Comparison of ENCODE assay signal across 8 cellular contexts in genomic region chr6:133241901-133242760, GRCh38. TPM values are rescaled to one million over a fixed set of nuclear protein-coding genes. Genes with fewer than 3 reads are reported as not detected.
A peak's percentile ranks its signal among the peaks of the same experiment; 100 is the strongest.
DNase-seq lines count a peak whose midpoint lies in the region; ATAC-seq and TF ChIP-seq lines count a peak whose summit lies in the region.

No MANE protein-coding gene starts in this region.

- H3K9me3 ChIP-seq in ascending aorta (no peaks in the 10 kb centered on the region), subcutaneous abdominal adipose tissue (ENCODE audit: control insufficient read depth in 5 of 5, low read length in 5 of 5) (no peaks in the 10 kb centered on the region)

- H3K9ac ChIP-seq in subcutaneous abdominal adipose tissue (ENCODE audit: low read length in 5 of 5): no peak overlapping the region

- no peak overlapping the region for H3K27ac ChIP-seq in ascending aorta
- no peak overlapping the region for H3K27ac ChIP-seq in subcutaneous abdominal adipose tissue (ENCODE audit: low read depth, low read length)

- H3K27me3 ChIP-seq in ascending aorta (no peaks in the 10 kb centered on the region), subcutaneous abdominal adipose tissue (ENCODE audit: control insufficient read depth in 5 of 5, insufficient read depth in 4 of 5, low read length in 5 of 5) (peaks cover 28 to 44% (median 33%) of the 10 kb centered on the region in 5 donors)

- H3K36me3 ChIP-seq in ascending aorta (no peaks in the 10 kb centered on the region), subcutaneous abdominal adipose tissue (ENCODE audit: control insufficient read depth in 5 of 5, insufficient read depth in 5 of 5, low read length in 5 of 5) (no peaks in the 10 kb centered on the region)

- H3K4me1 ChIP-seq in ascending aorta (peaks cover 0 to 11% of the 10 kb centered on the region in 2 donors), subcutaneous abdominal adipose tissue (ENCODE audit: control insufficient read depth in 5 of 5, insufficient read depth in 5 of 5, low read length in 5 of 5) (peaks cover 0 to 29% (median 24%) of the 10 kb centered on the region in 5 donors)

- DNase-seq in NCI-H1105 treated with DMSO at 0.1 percent for 48 hours (lab: John Stamatoyannopoulos, UW) (peak; percentile 23), NCI-H1105 (lab: John Stamatoyannopoulos, UW) (no peak), ascending aorta (ENCODE audit: low spot score in 2 of 2) (no peak), islet precursor cell (peak; percentile 65), DMS79 treated with DMSO at 0.1 percent for 48 hours (lab: John Stamatoyannopoulos, UW) (no peak)

- ATAC-seq in HG03280 (IDR thresholded peaks at IDR 0.05; ENCODE audit: unreplicated experiment) (no peak), GM21717 (IDR thresholded peaks at IDR 0.05; ENCODE audit: unreplicated experiment) (no peak)

- TF ChIP-seq CTCF in ascending aorta (IDR thresholded peaks at IDR 0.05): no peak

- H3K4me3 ChIP-seq in ascending aorta: peak overlapping the region; percentile 37 to 58
- H3K4me3 ChIP-seq in subcutaneous abdominal adipose tissue (ENCODE audit: low read depth in 1 of 5, low read length in 5 of 5): peak overlapping the region; percentile 36 to 61 (median 55)

- intact Hi-C loops in ascending aorta (cut with DNase I): loop anchor here (5.0 kb wide), 1 partner anchor 270 kb away; no protein-coding TSS in a partner anchor

RNA-seq across cellular contexts. Expression of gene EYA4, which starts 1.0 kb away (rescaled TPM):
- total RNA-seq in ascending aorta: 6.2 TPM

Comparison
In these comparisons a context has a peak if more than half of its experiments do, and no peak if none do; other contexts are left out.
1. DNase-seq: peak in NCI-H1105 treated with DMSO at 0.1 percent for 48 hours (single experiment) and islet precursor cell (single experiment); none in NCI-H1105 (single experiment), ascending aorta (0 of 2) and DMS79 treated with DMSO at 0.1 percent for 48 hours (single experiment).